In the genomic region with DNA sequence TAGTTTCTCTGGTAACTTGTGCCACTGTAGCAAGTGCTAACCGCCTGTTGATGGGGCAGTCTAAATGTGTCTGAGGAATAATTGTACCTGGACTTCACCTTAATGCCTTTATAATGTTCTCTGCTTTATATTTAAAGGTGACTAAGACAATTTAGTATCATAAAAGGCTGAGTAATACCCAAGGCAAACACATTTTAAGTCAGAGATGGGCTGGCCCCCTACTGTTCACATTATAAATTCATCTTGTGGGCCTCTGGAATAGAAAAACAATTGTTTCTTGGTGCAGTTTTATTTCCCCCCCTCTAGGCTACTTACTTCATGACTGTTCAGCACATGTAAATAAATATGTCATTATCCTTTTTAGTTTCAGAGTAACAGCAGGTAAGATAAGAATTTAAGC, we compare ENCODE assay signal across 18 cellular contexts.
DNase-seq lines count a peak whose midpoint lies in the region; FAIRE-seq and TF ChIP-seq lines count a peak whose summit lies in the region.
"Had no signal": no experiment of that assay in that cellular context is flagged by ENCODE, and none has a peak within 500 bp of the region (broad histone marks: within the 10 kb centered on the region; RNA-seq: fewer than 3 reads in every experiment).

No MANE protein-coding gene starts in this region.

- TF ChIP-seq CTCF in brain microvascular endothelial cell (IDR thresholded peaks at IDR 0.05; ENCODE audit: low read depth, low read length, missing control alignments) (peak; percentile 20), neural crest cell (conservative IDR thresholded peaks at IDR 0.05) (peak; percentile 35), ovary (IDR thresholded peaks at IDR 0.05) (no peak)

- H3K4me3 ChIP-seq in brain microvascular endothelial cell (ENCODE audit: low read depth, low read length) = no peak overlapping the region
- H3K4me3 ChIP-seq in ovary = no peak overlapping the region
- H3K4me3 ChIP-seq: left ventricle myocardium inferior, right lobe of liver, uterus had no signal

- no peaks in the 10 kb centered on the region for H3K27me3 ChIP-seq in brain microvascular endothelial cell (replicated peaks)
- peaks cover 4% of the 10 kb centered on the region for H3K27me3 ChIP-seq in ovary
- H3K27me3 ChIP-seq: right lobe of liver, uterus had no signal

- 92 to 100% (median 97%) methylated on average over 1 of the region's 1 CpG for WGBS in ovary, 3 donors

- TF ChIP-seq POLR2A in ovary (IDR thresholded peaks at IDR 0.05) = no peak

- no peaks in the 10 kb centered on the region for H3K27me3 Mint-ChIP-seq in neural crest cell (ENCODE audit: low read depth)

- H3K27ac Mint-ChIP-seq in neural crest cell (ENCODE audit: unreplicated experiment) = no peak overlapping the region
- H3K27ac Mint-ChIP-seq: activated T-cell treated with anti-CD3 and anti-CD28 coated beads, Interleukin-2, amount 50 U/mL, for 72 hours; CD8-positive, alpha-beta T cell; naive B cell had no signal

- H3K9me3 Mint-ChIP-seq in neural crest cell = no peaks in the 10 kb centered on the region

- no peak for TF ChIP-seq EP300 in ovary (IDR thresholded peaks at IDR 0.05)

- H3K4me1 Mint-ChIP-seq in neural crest cell = peaks cover 17% of the 10 kb centered on the region
- H3K4me1 Mint-ChIP-seq: naive B cell had no signal

- DNase-seq in DMS153 (lab: John Stamatoyannopoulos, UW) = peak; percentile 11
- DNase-seq in DMS153 treated with DMSO at 0.1 percent for 48 hours (lab: John Stamatoyannopoulos, UW; ENCODE audit: unreplicated experiment) = no peak
- DNase-seq in NAMALWA (ENCODE audit: low spot score) = peak; percentile 16
- peak; percentile 6 for DNase-seq in brain microvascular endothelial cell
- no peak for DNase-seq in neural crest cell (ENCODE audit: low read depth, low spot score)
- no peak for DNase-seq in HTR-8/SVneo (ENCODE audit: insufficient read length, low spot score)
- no peak for DNase-seq in NCI-H2196 treated with DMSO at 0.1 percent for 48 hours (lab: John Stamatoyannopoulos, UW; ENCODE audit: unreplicated experiment)
- DNase-seq in ovary = no peak
- DNase-seq: activated T-cell treated with anti-CD3 and anti-CD28 coated beads, Interleukin-2, amount 50 U/mL, for 72 hours; CD8-positive, alpha-beta T cell; hippocampal formation; left ventricle myocardium inferior; naive B cell; NCI-H1930; right lobe of liver; stimulated activated CD4-positive, alpha-beta T cell treated with anti-CD3 and anti-CD28 coated beads, Interleukin-4, amount 100 ng/mL, for 4 hours; uterus had no signal

- H3K4me1 ChIP-seq in ovary (ENCODE audit: insufficient read depth) = no peaks in the 10 kb centered on the region
- H3K4me1 ChIP-seq: right lobe of liver, uterus had no signal

- in situ Hi-C loops in brain microvascular endothelial cell (cut with HindIII; ENCODE audit: low pct_ligation_motif_present, low sequenced_read_pairs) = no loop called here

- no peaks in the 10 kb centered on the region for H3K36me3 ChIP-seq in brain microvascular endothelial cell (replicated peaks)
- H3K36me3 ChIP-seq in ovary = no peaks in the 10 kb centered on the region
- H3K36me3 ChIP-seq: left ventricle myocardium inferior, right lobe of liver, uterus had no signal

- no peaks in the 10 kb centered on the region for H3K36me3 Mint-ChIP-seq in neural crest cell (ENCODE audit: low read depth)
- H3K36me3 Mint-ChIP-seq: CD8-positive, alpha-beta T cell; naive B cell had no signal

- H3K9me3 ChIP-seq in ovary = no peaks in the 10 kb centered on the region
- H3K9me3 ChIP-seq: left ventricle myocardium inferior, right lobe of liver, uterus had no signal

- H3K27ac ChIP-seq in brain microvascular endothelial cell (no peak overlapping the region), ovary (no peak overlapping the region)
- H3K27ac ChIP-seq: left ventricle myocardium inferior, right lobe of liver, uterus had no signal

- FAIRE-seq in HTR-8/SVneo (lab: Jason Lieb, UNC) = no peak
- FAIRE-seq: A204.1 had no signal

- intact Hi-C loops in ovary (cut with DNase I) = no loop called here

- no peak overlapping the region for H3K4me3 Mint-ChIP-seq in neural crest cell
- H3K4me3 Mint-ChIP-seq: activated T-cell treated with anti-CD3 and anti-CD28 coated beads, Interleukin-2, amount 50 U/mL, for 72 hours; CD8-positive, alpha-beta T cell; naive B cell had no signal

Comparison
In these comparisons a context has a peak if more than half of its experiments do, and no peak if none do; other contexts are left out.
1. DNase-seq: peak in DMS153 (single experiment), NAMALWA (single experiment) and brain microvascular endothelial cell (single experiment); none in DMS153 treated with DMSO at 0.1 percent for 48 hours (single experiment), neural crest cell (single experiment), HTR-8/SVneo (single experiment), NCI-H2196 treated with DMSO at 0.1 percent for 48 hours (single experiment) and ovary (0 of 5).
2. CTCF ChIP-seq: peak in brain microvascular endothelial cell (single experiment) and neural crest cell (single experiment); none in ovary (0 of 3).